Comparison of ENCODE assay signal across 23 cellular contexts in genomic region chr18:36337679-36338419, GRCh38. TPM values are rescaled to one million over a fixed set of nuclear protein-coding genes. Genes with fewer than 3 reads are reported as not detected.
DNase-seq lines count a peak whose midpoint lies in the region; ATAC-seq and TF ChIP-seq lines count a peak whose summit lies in the region.
"Had no signal": no experiment of that assay in that cellular context is flagged by ENCODE, and none has a peak within 500 bp of the region (broad histone marks: within the 10 kb centered on the region; RNA-seq: fewer than 3 reads in every experiment).

No MANE protein-coding gene starts in this region.

- H3K27me3 ChIP-seq in cardiac muscle cell = no peaks in the 10 kb centered on the region
- H3K27me3 ChIP-seq: Peyer's patch, upper lobe of right lung had no signal

- no peak for TF ChIP-seq CTCF in cardiac muscle cell (IDR thresholded peaks at IDR 0.05; ENCODE audit: low read depth, low read length)

- H3K4me1 ChIP-seq in cardiac muscle cell (ENCODE audit: low read depth) = peaks cover 42% of the 10 kb centered on the region
- H3K4me1 ChIP-seq: upper lobe of right lung had no signal

- no peaks in the 10 kb centered on the region for H3K9me3 ChIP-seq in cardiac muscle cell (ENCODE audit: low read depth)
- H3K9me3 ChIP-seq: Peyer's patch, upper lobe of right lung had no signal

- H3K4me3 ChIP-seq in cardiac muscle cell = no peak overlapping the region
- H3K4me3 ChIP-seq: Peyer's patch, upper lobe of right lung had no signal

- H3K36me3 ChIP-seq in cardiac muscle cell = peaks cover 8% of the 10 kb centered on the region
- H3K36me3 ChIP-seq: Peyer's patch, upper lobe of right lung had no signal

- peak overlapping the region; percentile 57 for H3K27ac ChIP-seq in cardiac muscle cell
- H3K27ac ChIP-seq: Peyer's patch, upper lobe of right lung had no signal

- intact Hi-C loops in left cardiac atrium (cut with DNase I) = no loop called here

- DNase-seq in cardiac muscle cell (ENCODE audit: low read depth in 1 of 2, low spot score in 1 of 2) = no peak
- no peak for DNase-seq in left cardiac atrium
- DNase-seq in NCI-H2227 (lab: John Stamatoyannopoulos, UW; ENCODE audit: unreplicated experiment) = peak; percentile 62
- DNase-seq in inferior parietal cortex (ENCODE audit: extremely low spot score) = peak; percentile 25
- no peak for DNase-seq in stimulated activated naive CD4-positive, alpha-beta T cell treated with Interleukin-2 at 50 U/mL for 16 hours (lab: John Stamatoyannopoulos, UW)
- no peak for DNase-seq in OCI-M2 (lab: John Stamatoyannopoulos, UW; ENCODE audit: unreplicated experiment)
- DNase-seq in GDM1 (lab: John Stamatoyannopoulos, UW) = no peak
- DNase-seq: activated CD4-positive, alpha-beta memory T cell treated with anti-CD3 and anti-CD28 coated beads, Interleukin-2, amount 10 ng/mL, durations not matched to agents 7 days and 5 days; activated naive CD8-positive, alpha-beta T cell treated with anti-CD3 and anti-CD28 coated beads, Interleukin-2, amount 10 ng/mL, durations not matched to agents 7 days and 5 days; activated T-cell treated with anti-CD3 and anti-CD28 coated beads, Interleukin-2, amount 50 U/mL, for 4 hours; C1 segment of cervical spinal cord; caudate nucleus; effector memory CD8-positive, alpha-beta T cell; HCEC 1CT; mammary epithelial cell; MV-4-11; NCI-H2081; NCI-H82; Peyer's patch; stimulated activated naive CD8-positive, alpha-beta T cell treated with anti-CD3 and anti-CD28 coated beads, Interleukin-15, amount 100 ng/mL, for 72 hours; upper lobe of right lung had no signal

- ATAC-seq in left cardiac atrium (no peak), HG02852 (IDR thresholded peaks at IDR 0.05; ENCODE audit: unreplicated experiment) (no peak)
- ATAC-seq: activated T-cell treated with anti-CD3 and anti-CD28 coated beads, Interleukin-2, amount 50 U/mL, for 4 hours; effector memory CD8-positive, alpha-beta T cell; stimulated activated naive CD8-positive, alpha-beta T cell treated with anti-CD3 and anti-CD28 coated beads, Interleukin-15, amount 100 ng/mL, for 72 hours; upper lobe of right lung had no signal

RNA-seq across cellular contexts. Expression of gene FHOD3, which starts 40.3 kb away (rescaled TPM):
- total RNA-seq in cardiac muscle cell = 262 and 347 TPM in 2 replicates
- polyA plus RNA-seq in cardiac muscle cell = 127 and 129 TPM in 2 replicates
- total RNA-seq in left cardiac atrium = 100 to 1,000 TPM; 117 to 119 TPM
- total RNA-seq: activated CD4-positive, alpha-beta memory T cell treated with anti-CD3 and anti-CD28 coated beads, Interleukin-2, amount 10 ng/mL, durations not matched to agents 7 days and 5 days; activated naive CD8-positive, alpha-beta T cell treated with anti-CD3 and anti-CD28 coated beads, Interleukin-2, amount 10 ng/mL, durations not matched to agents 7 days and 5 days; natural killer cell treated with Interleukin-12 subunit alpha and Interleukin-12 subunit beta and Interleukin-15 and Interleukin-18, amount 100 ng/mL, for 72 hours had no signal

Comparison
In these comparisons a context has a peak if more than half of its experiments do, and no peak if none do; other contexts are left out.
1. DNase-seq: peak in NCI-H2227 (single experiment) and inferior parietal cortex (single experiment); none in cardiac muscle cell (0 of 2), left cardiac atrium (single experiment), stimulated activated naive CD4-positive, alpha-beta T cell treated with Interleukin-2 at 50 U/mL for 16 hours (single experiment), OCI-M2 (single experiment) and GDM1 (single experiment).